Comparison of ENCODE assay signal across 9 cellular contexts in the genomic region with DNA sequence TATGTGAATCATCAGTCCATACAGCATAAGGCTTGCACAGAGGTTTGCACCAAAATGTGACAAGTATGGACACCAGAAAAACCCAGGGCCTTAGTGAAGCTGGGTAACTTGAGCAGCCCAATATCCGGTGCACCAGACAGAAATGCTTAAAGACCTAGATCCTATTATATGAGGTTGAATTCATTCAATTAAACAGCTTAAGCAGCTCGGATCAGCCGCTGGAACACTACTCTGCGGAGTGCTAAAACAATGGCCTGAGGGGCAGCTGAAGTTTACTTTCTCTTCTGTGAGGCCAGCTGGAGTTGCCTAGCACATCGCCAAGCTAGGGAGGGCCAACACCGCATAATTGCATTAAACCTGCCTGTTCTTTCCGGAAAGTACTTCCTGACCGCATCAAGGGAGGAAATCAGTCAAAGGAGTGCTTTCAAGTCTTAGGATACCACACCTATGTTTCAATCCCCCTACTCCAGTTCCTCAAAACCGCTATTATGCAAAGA. TPM values are rescaled to one million over a fixed set of nuclear protein-coding genes. Genes with fewer than 3 reads are reported as not detected.
DNase-seq lines count a peak whose midpoint lies in the region; ATAC-seq and TF ChIP-seq lines count a peak whose summit lies in the region.
"Had no signal": no experiment of that assay in that cellular context is flagged by ENCODE, and none has a peak within 500 bp of the region (broad histone marks: within the 10 kb centered on the region; RNA-seq: fewer than 3 reads in every experiment).

No MANE protein-coding gene starts in this region.

- H3K36me3 ChIP-seq in HAP-1 (replicated peaks) (no peaks in the 10 kb centered on the region), colonic mucosa (no peaks in the 10 kb centered on the region)

- no peak for TF ChIP-seq CTCF in colonic mucosa (IDR thresholded peaks at IDR 0.05)

- H3K4me1 ChIP-seq in HAP-1 = no peaks in the 10 kb centered on the region
- no peaks in the 10 kb centered on the region for H3K4me1 ChIP-seq in colonic mucosa

- intact Hi-C loops in colonic mucosa (cut with DNase I) = no loop called here

- no peak for ATAC-seq in left lobe of liver
- no peak for ATAC-seq in HG02970 (IDR thresholded peaks at IDR 0.05; ENCODE audit: low FRiP score, unreplicated experiment)

- no peak overlapping the region for H3K9ac ChIP-seq in colonic mucosa (ENCODE audit: low read depth in 2 of 2, low read length in 2 of 2)

- H3K27me3 ChIP-seq in HAP-1 (ENCODE audit: low read depth) (peaks cover 14% of the 10 kb centered on the region), layer of hippocampus (ENCODE audit: control insufficient read depth, insufficient read depth, low read length) (no peaks in the 10 kb centered on the region), colonic mucosa (no peaks in the 10 kb centered on the region)

- H3K4me3 ChIP-seq in HAP-1 (no peak overlapping the region), colonic mucosa (no peak overlapping the region)

- DNase-seq in DMS153 treated with DMSO at 0.1 percent for 48 hours (lab: John Stamatoyannopoulos, UW; ENCODE audit: unreplicated experiment) (peak; percentile 81), HAP-1 (ENCODE audit: low spot score in 2 of 2) (peak; percentile 35 to 42), SK-N-DZ (ENCODE audit: low spot score) (peak; percentile 38), colonic mucosa (no peak), left lobe of liver (ENCODE audit: low spot score) (no peak), NCI-H2029 treated with DMSO at 0.1 percent for 48 hours (lab: John Stamatoyannopoulos, UW) (no peak)
- DNase-seq: NCI-H1092 treated with DMSO at 0.1 percent for 48 hours had no signal

- H3K27ac ChIP-seq in layer of hippocampus (ENCODE audit: low read depth, low read length) = peak overlapping the region; percentile 30
- no peak overlapping the region for H3K27ac ChIP-seq in colonic mucosa

- H3K9me3 ChIP-seq in HAP-1 (no peaks in the 10 kb centered on the region), colonic mucosa (no peaks in the 10 kb centered on the region)

- in situ Hi-C loops in HAP-1 (cut with MboI; ENCODE audit: low sequenced_read_pairs) = no loop called here

RNA-seq across cellular contexts. Expression of gene FAM181B, which starts 17.0 kb away (rescaled TPM):
- 0.17 and 0.58 TPM in 2 replicates for polyA plus RNA-seq in SK-N-DZ (2014; cell fraction: cytosol; rRNA removed)
- 0.81 and 0.85 TPM in 2 replicates for polyA plus RNA-seq in SK-N-DZ (2014; cell fraction: nucleus; rRNA removed)
- under 1 TPM; 0.12 to 0.32 TPM for total RNA-seq in colonic mucosa
- total RNA-seq in left lobe of liver = not detected

Comparison
In these comparisons a context has a peak if more than half of its experiments do, and no peak if none do; other contexts are left out.
1. DNase-seq: peak in DMS153 treated with DMSO at 0.1 percent for 48 hours (single experiment), HAP-1 (2 of 2) and SK-N-DZ (single experiment); none in colonic mucosa (single experiment), left lobe of liver (single experiment) and NCI-H2029 treated with DMSO at 0.1 percent for 48 hours (single experiment).